ENCODE assay signal across 21 cellular contexts in the genomic region with DNA sequence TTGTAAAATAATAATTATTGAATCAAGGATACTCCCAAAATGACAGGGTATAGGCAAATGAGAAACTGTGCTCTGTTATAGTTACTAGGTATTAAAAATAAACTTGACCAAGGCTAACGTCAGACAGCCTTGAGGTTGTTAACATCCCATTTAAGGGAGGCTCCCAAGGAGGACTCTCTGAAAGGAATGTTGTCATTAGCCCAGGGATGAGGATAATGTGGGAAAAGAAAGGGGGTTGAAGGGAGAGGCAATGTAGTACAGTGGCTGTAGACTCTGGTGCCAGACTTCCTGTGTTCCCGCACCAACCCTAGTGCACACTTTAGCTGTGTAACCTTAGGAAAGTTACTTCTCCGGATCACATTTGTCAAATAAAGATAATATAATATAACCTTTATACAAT. TPM values are rescaled to one million over a fixed set of nuclear protein-coding genes. Genes with fewer than 3 reads are reported as not detected.
DNase-seq lines count a peak whose midpoint lies in the region; ATAC-seq and TF ChIP-seq lines count a peak whose summit lies in the region.
"Had no signal": no experiment of that assay in that cellular context is flagged by ENCODE, and none has a peak within 500 bp of the region (broad histone marks: within the 10 kb centered on the region; RNA-seq: fewer than 3 reads in every experiment).

No MANE protein-coding gene starts in this region.

- H3K4me3 Mint-ChIP-seq in WTC11 (no peak overlapping the region), nephron (peak overlapping the region in 1 of 3 experiments; percentile 12)

- no peak overlapping the region for H3K4me3 ChIP-seq in hepatocyte
- no peak overlapping the region for H3K4me3 ChIP-seq in tibial artery
- H3K4me3 ChIP-seq in esophagus squamous epithelium = no peak overlapping the region
- no peak overlapping the region for H3K4me3 ChIP-seq in upper lobe of left lung
- H3K4me3 ChIP-seq: MG63 had no signal

- H3K9me3 ChIP-seq in hepatocyte (ENCODE audit: low read depth) = no peaks in the 10 kb centered on the region
- no peaks in the 10 kb centered on the region for H3K9me3 ChIP-seq in tibial artery
- H3K9me3 ChIP-seq in esophagus squamous epithelium = no peaks in the 10 kb centered on the region
- no peaks in the 10 kb centered on the region for H3K9me3 ChIP-seq in upper lobe of left lung
- H3K9me3 ChIP-seq: MG63 had no signal

- POLR2A ChIA-PET in WTC11 (lab: Charles Lee) = no interaction called here

- H4K20me1 ChIP-seq in hepatocyte (ENCODE audit: insufficient read depth, poor library complexity, severe bottlenecking) = no peaks in the 10 kb centered on the region

- TF ChIP-seq CTCF in WTC11 (IDR thresholded peaks at IDR 0.05) (no peak), hepatocyte (IDR thresholded peaks at IDR 0.05; ENCODE audit: poor library complexity) (no peak), nephron (IDR thresholded peaks at IDR 0.05; ENCODE audit: unreplicated experiment in 3 of 3) (no peak), GM13977 (IDR thresholded peaks at IDR 0.05; ENCODE audit: extremely low read depth, insufficient read depth, missing control alignments) (no peak), tibial artery (IDR thresholded peaks at IDR 0.05) (no peak), esophagus squamous epithelium (IDR thresholded peaks at IDR 0.05) (no peak), upper lobe of left lung (IDR thresholded peaks at IDR 0.05) (no peak)

- H3K27me3 ChIP-seq in hepatocyte (no peaks in the 10 kb centered on the region), tibial artery (no peaks in the 10 kb centered on the region), esophagus squamous epithelium (no peaks in the 10 kb centered on the region), upper lobe of left lung (no peaks in the 10 kb centered on the region)
- H3K27me3 ChIP-seq: MG63 had no signal

- H3K4me1 Mint-ChIP-seq in WTC11 (peaks cover 10% of the 10 kb centered on the region), nephron (peaks cover 17% of the 10 kb centered on the region)

- no peak overlapping the region for H2AFZ ChIP-seq in hepatocyte

- ATAC-seq in WTC11 (peak; percentile 69), upper lobe of left lung (ENCODE audit: low FRiP score in 2 of 2) (no peak)

- H3K27me3 Mint-ChIP-seq in WTC11 (ENCODE audit: low read depth) = no peaks in the 10 kb centered on the region
- H3K27me3 Mint-ChIP-seq in nephron (ENCODE audit: low read depth) = peaks cover under 1% of the 10 kb centered on the region

- H3K36me3 ChIP-seq in hepatocyte (replicated peaks; ENCODE audit: insufficient read depth, low read depth) = no peaks in the 10 kb centered on the region
- no peaks in the 10 kb centered on the region for H3K36me3 ChIP-seq in tibial artery
- no peaks in the 10 kb centered on the region for H3K36me3 ChIP-seq in esophagus squamous epithelium
- no peaks in the 10 kb centered on the region for H3K36me3 ChIP-seq in upper lobe of left lung
- H3K36me3 ChIP-seq: MG63 had no signal

- intact Hi-C loops in tibial artery (cut with DNase I; ENCODE audit: low total_unique reads) (no loop called here), esophagus squamous epithelium (cut with DNase I) (no loop called here)

- H3K36me3 Mint-ChIP-seq in WTC11 (no peaks in the 10 kb centered on the region), nephron (ENCODE audit: low read depth) (no peaks in the 10 kb centered on the region)

- DNase-seq in WTC11 (ENCODE audit: low spot score) (no peak), hepatocyte (ENCODE audit: low spot score) (no peak), GM13977 (ENCODE audit: low spot score) (no peak), tibial artery (no peak), esophagus squamous epithelium (lab: John Stamatoyannopoulos, UW) (no peak), upper lobe of left lung (no peak)
- DNase-seq: AML-193, DMS79, HCEC 1CT, Kasumi-1, MG63, NCI-H1048, NCI-H1436, NCI-H1930, NCI-H226, NCI-H524, NCI-H82, SHP77 had no signal

- H3K4me1 ChIP-seq in hepatocyte (ENCODE audit: insufficient read depth) = peaks cover 36% of the 10 kb centered on the region
- H3K4me1 ChIP-seq in tibial artery = peaks cover 0 to 17% (median 0%) of the 10 kb centered on the region in 4 donors
- H3K4me1 ChIP-seq in esophagus squamous epithelium = peaks cover 0 to 12% (median 0%) of the 10 kb centered on the region in 3 donors
- peaks cover 0 to 6% (median 2%) of the 10 kb centered on the region in 4 donors for H3K4me1 ChIP-seq in upper lobe of left lung

- CTCF ChIA-PET in WTC11 (lab: Charles Lee) = no interaction called here

- no peak overlapping the region for H3K27ac Mint-ChIP-seq in WTC11
- H3K27ac Mint-ChIP-seq in nephron = peak overlapping the region; percentile 6 to 81 (median 37)

- H3K27ac ChIP-seq in hepatocyte (peak overlapping the region; percentile 12), tibial artery (no peak overlapping the region), esophagus squamous epithelium (no peak overlapping the region), upper lobe of left lung (no peak overlapping the region)
- H3K27ac ChIP-seq: C4-2B had no signal

- WGBS in hepatocyte (ENCODE audit: low lambda C conversion rate, missing lambda C conversion rate) = 69% methylated on average over 3 of the region's 3 CpGs
- WGBS in esophagus squamous epithelium, 2 donors = 78 to 80% methylated on average over 2 to 3 of the region's 3 CpGs
- 49 to 56% methylated on average over 3 of the region's 3 CpGs for WGBS in upper lobe of left lung, 2 donors

- no peak overlapping the region for H3K4me2 ChIP-seq in hepatocyte

- TF ChIP-seq EP300 in upper lobe of left lung (IDR thresholded peaks at IDR 0.05) = no peak

- no peaks in the 10 kb centered on the region for H3K9me3 Mint-ChIP-seq in WTC11
- H3K9me3 Mint-ChIP-seq in nephron = no peaks in the 10 kb centered on the region

- in situ Hi-C loops in GM13977 (cut with MboI; ENCODE audit: low pct_unique_long_range_greater_than_20kb, low sequenced_read_pairs, unreplicated experiment) = no loop called here

- H3K79me2 ChIP-seq in hepatocyte = no peaks in the 10 kb centered on the region

- no peak for TF ChIP-seq POLR2A in esophagus squamous epithelium (IDR thresholded peaks at IDR 0.05)
- no peak for TF ChIP-seq POLR2A in upper lobe of left lung (IDR thresholded peaks at IDR 0.05)

- H3K9me2 ChIP-seq in hepatocyte (replicated peaks; ENCODE audit: insufficient read depth) = no peaks in the 10 kb centered on the region

TF ChIP-seq in WTC11, 78 proteins besides CTCF, POLR2A, EP300 and RAD21:
- TF ChIP-seq ZNF121 (CRISPR knock-in tag; IDR thresholded peaks at IDR 0.05) = no peak
- TF ChIP-seq, protein P1, sequence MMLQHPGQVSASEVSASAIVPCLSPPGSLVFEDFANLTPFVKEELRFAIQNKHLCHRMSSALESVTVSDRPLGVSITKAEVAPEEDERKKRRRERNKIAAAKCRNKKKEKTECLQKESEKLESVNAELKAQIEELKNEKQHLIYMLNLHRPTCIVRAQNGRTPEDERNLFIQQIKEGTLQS (CRISPR knock-in tag; conservative IDR thresholded peaks at IDR 0.05) = no peak
- no peak for TF ChIP-seq TP53 (CRISPR knock-in tag; IDR thresholded peaks at IDR 0.05)
- no peak for TF ChIP-seq JUN (CRISPR knock-in tag; IDR thresholded peaks at IDR 0.05)
- no peak for TF ChIP-seq ETV6 (CRISPR knock-in tag; IDR thresholded peaks at IDR 0.05)
- TF ChIP-seq, protein P2, sequence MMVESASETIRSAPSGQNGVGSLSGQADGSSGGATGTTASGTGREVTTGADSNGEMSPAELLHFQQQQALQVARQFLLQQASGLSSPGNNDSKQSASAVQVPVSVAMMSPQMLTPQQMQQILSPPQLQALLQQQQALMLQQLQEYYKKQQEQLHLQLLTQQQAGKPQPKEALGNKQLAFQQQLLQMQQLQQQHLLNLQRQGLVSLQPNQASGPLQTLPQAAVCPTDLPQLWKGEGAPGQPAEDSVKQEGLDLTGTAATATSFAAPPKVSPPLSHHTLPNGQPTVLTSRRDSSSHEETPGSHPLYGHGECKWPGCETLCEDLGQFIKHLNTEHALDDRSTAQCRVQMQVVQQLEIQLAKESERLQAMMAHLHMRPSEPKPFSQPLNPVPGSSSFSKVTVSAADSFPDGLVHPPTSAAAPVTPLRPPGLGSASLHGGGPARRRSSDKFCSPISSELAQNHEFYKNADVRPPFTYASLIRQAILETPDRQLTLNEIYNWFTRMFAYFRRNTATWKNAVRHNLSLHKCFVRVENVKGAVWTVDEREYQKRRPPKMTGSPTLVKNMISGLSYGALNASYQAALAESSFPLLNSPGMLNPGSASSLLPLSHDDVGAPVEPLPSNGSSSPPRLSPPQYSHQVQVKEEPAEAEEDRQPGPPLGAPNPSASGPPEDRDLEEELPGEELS (CRISPR knock-in tag; IDR thresholded peaks at IDR 0.05) = no peak
- TF ChIP-seq CREM (CRISPR knock-in tag; IDR thresholded peaks at IDR 0.05) = no peak
TF ChIP-seq in WTC11: peak in this region for 0.

RNA-seq across cellular contexts. Expression of a gene that starts 47.0 kb away (rescaled TPM):
- total RNA-seq in WTC11 (2021) (0.14 TPM in 1 of 3 replicates, not detected in the others), hepatocyte (30.7 and 33.0 TPM in 2 replicates), esophagus squamous epithelium (1 to 10 TPM; 1.9 to 9.0 (median 3.5) TPM), upper lobe of left lung (10 to 100 TPM in 2 of 6 donors, 1 to 10 TPM in 4; 3.9 to 15.4 (median 6.4) TPM)
- polyA plus RNA-seq in hepatocyte = 20.2 and 22.2 TPM in 2 replicates
- total RNA-seq: G401 had no signal
